ENCODE assay signal across 23 cellular contexts in the genomic region with DNA sequence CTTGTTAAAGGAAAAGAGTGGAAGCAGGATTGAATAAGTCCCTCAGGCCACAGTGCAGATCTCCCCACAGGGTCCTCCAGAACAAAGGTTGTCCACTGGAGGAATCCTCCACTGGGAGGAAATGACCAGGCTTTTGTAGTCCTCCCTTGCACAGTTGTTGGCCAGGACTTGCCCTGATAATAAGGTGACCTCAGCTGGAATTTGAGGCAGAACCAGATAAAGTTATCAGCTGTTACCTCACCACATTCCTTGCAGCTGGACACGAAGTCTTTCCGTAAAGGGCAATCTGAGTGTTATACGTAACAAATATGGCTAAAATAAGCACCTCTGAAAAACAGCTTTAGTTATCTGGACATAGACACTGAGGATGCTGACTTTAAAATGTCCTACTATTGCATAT.
DNase-seq lines count a peak whose midpoint lies in the region; ATAC-seq, FAIRE-seq and TF ChIP-seq lines count a peak whose summit lies in the region.
"Had no signal": no experiment of that assay in that cellular context is flagged by ENCODE, and none has a peak within 500 bp of the region (broad histone marks: within the 10 kb centered on the region; RNA-seq: fewer than 3 reads in every experiment).

No MANE protein-coding gene starts in this region.

- H3K27me3 ChIP-seq in bronchial epithelial cell (ENCODE audit: control insufficient read depth, insufficient read depth, low read length) (no peaks in the 10 kb centered on the region), upper lobe of right lung (no peaks in the 10 kb centered on the region), vagina (no peaks in the 10 kb centered on the region), gastrocnemius medialis (no peaks in the 10 kb centered on the region)
- H3K27me3 ChIP-seq: dorsolateral prefrontal cortex, esophagus muscularis mucosa, thyroid gland had no signal

- H3K4me3 ChIP-seq in bronchial epithelial cell (ENCODE audit: low read depth, low read length) (no peak overlapping the region), upper lobe of right lung (no peak overlapping the region), vagina (no peak overlapping the region), gastrocnemius medialis (no peak overlapping the region)
- H3K4me3 ChIP-seq: dorsolateral prefrontal cortex, esophagus muscularis mucosa, thyroid gland had no signal

- ATAC-seq in Right ventricle myocardium superior (ENCODE audit: poor library complexity): peak; percentile 90
- peak; percentile 96 for ATAC-seq in left ventricle myocardium superior
- ATAC-seq in upper lobe of right lung: no peak
- ATAC-seq in gastrocnemius medialis: no peak
- ATAC-seq: activated CD4-positive, CD25-positive, alpha-beta regulatory T cell treated with anti-CD3 and anti-CD28 coated beads, Interleukin-2, amount 50 U/mL, for 24 hours; activated naive CD4-positive, alpha-beta T cell treated with anti-CD3 and anti-CD28 coated beads, Interleukin-2, amount 50 U/mL, for 72 hours; Panc1; sciatic nerve; stimulated activated naive B cell treated with anti-CD40 and anti-IgM and Interleukin-4, amounts not matched to agents 10 μg/mL and 1 μg/mL and 100 μg/mL, for 72 hours had no signal

- no peaks in the 10 kb centered on the region for H3K36me3 ChIP-seq in bronchial epithelial cell (ENCODE audit: control insufficient read depth, insufficient read depth, low read length)
- H3K36me3 ChIP-seq in upper lobe of right lung: no peaks in the 10 kb centered on the region
- H3K36me3 ChIP-seq in vagina: no peaks in the 10 kb centered on the region
- H3K36me3 ChIP-seq in gastrocnemius medialis: no peaks in the 10 kb centered on the region
- H3K36me3 ChIP-seq: esophagus muscularis mucosa, thyroid gland had no signal

- no peak overlapping the region for H3K27ac ChIP-seq in upper lobe of right lung
- no peak overlapping the region for H3K27ac ChIP-seq in vagina
- no peak overlapping the region for H3K27ac ChIP-seq in gastrocnemius medialis
- H3K27ac ChIP-seq: dorsolateral prefrontal cortex, esophagus muscularis mucosa, HL-60, thyroid gland had no signal

- H3K9me3 ChIP-seq in upper lobe of right lung: no peaks in the 10 kb centered on the region
- no peaks in the 10 kb centered on the region for H3K9me3 ChIP-seq in vagina
- H3K9me3 ChIP-seq in gastrocnemius medialis: no peaks in the 10 kb centered on the region
- H3K9me3 ChIP-seq: esophagus muscularis mucosa, thyroid gland had no signal

- DNase-seq in Right ventricle myocardium superior (no peak), cardiac septum (ENCODE audit: low spot score) (no peak), bronchial epithelial cell (ENCODE audit: low read depth) (peak; percentile 34), left ventricle myocardium superior (no peak), upper lobe of right lung (no peak), vagina (ENCODE audit: extremely low spot score in 2 of 2) (no peak), gastrocnemius medialis (no peak), germinal center (ENCODE audit: low spot score) (no peak)
- DNase-seq: 8988T; caudate nucleus; COR-L47; dorsolateral prefrontal cortex; GOT3; NCI-H1694 treated with DMSO at 0.1 percent for 48 hours; stimulated activated naive B cell treated with anti-CD40 and anti-IgM and Interleukin-4, amounts not matched to agents 10 μg/mL and 1 μg/mL and 100 μg/mL, for 72 hours; thyroid gland had no signal

- in situ Hi-C loops in gastrocnemius medialis (cut with MboI; ENCODE audit: low sequenced_read_pairs in 4 of 4): no loop called here

- TF ChIP-seq POLR2A in vagina (IDR thresholded peaks at IDR 0.05) (no peak), gastrocnemius medialis (IDR thresholded peaks at IDR 0.05) (no peak)

- FAIRE-seq in bronchial epithelial cell (lab: Jason Lieb, UNC): no peak
- FAIRE-seq: G401.6 had no signal

- H3K4me1 ChIP-seq in upper lobe of right lung (no peaks in the 10 kb centered on the region), vagina (no peaks in the 10 kb centered on the region), gastrocnemius medialis (no peaks in the 10 kb centered on the region)
- H3K4me1 ChIP-seq: esophagus muscularis mucosa, thyroid gland had no signal

- intact Hi-C loops in Right ventricle myocardium superior (cut with DNase I) (no loop called here), cardiac septum (cut with DNase I) (no loop called here), left ventricle myocardium superior (cut with micrococcal nuclease) (no loop called here), upper lobe of right lung (cut with DNase I) (no loop called here), vagina (cut with DNase I) (no loop called here), gastrocnemius medialis (cut with DNase I; ENCODE audit: low total_unique reads) (no loop called here)

- TF ChIP-seq CTCF in bronchial epithelial cell (IDR thresholded peaks at IDR 0.05; ENCODE audit: insufficient read depth, low read length, severe bottlenecking) (no peak), upper lobe of right lung (IDR thresholded peaks at IDR 0.05) (no peak), vagina (IDR thresholded peaks at IDR 0.05) (no peak), gastrocnemius medialis (IDR thresholded peaks at IDR 0.05 in 4 of 5, conservative IDR thresholded peaks at IDR 0.05 in 1 of 5) (no peak)

Comparison
In these comparisons a context has a peak if more than half of its experiments do, and no peak if none do; other contexts are left out.
1. ATAC-seq: peak in Right ventricle myocardium superior (single experiment) and left ventricle myocardium superior (single experiment); none in upper lobe of right lung (single experiment) and gastrocnemius medialis (0 of 2).